ENCODE assay signal across 17 cellular contexts in genomic region chr9:114282507-114282906, GRCh38. TPM values are rescaled to one million over a fixed set of nuclear protein-coding genes. Genes with fewer than 3 reads are reported as not detected.
DNase-seq lines count a peak whose midpoint lies in the region; ATAC-seq and TF ChIP-seq lines count a peak whose summit lies in the region.
"Had no signal": no experiment of that assay in that cellular context is flagged by ENCODE, and none has a peak within 500 bp of the region (broad histone marks: within the 10 kb centered on the region; RNA-seq: fewer than 3 reads in every experiment).

No MANE protein-coding gene starts in this region.

- no peaks in the 10 kb centered on the region for H3K27me3 ChIP-seq in MM.1S (replicated peaks; ENCODE audit: insufficient read depth, low read length)
- H3K27me3 ChIP-seq in ovary, result no peaks in the 10 kb centered on the region

- peaks cover 8% of the 10 kb centered on the region for H3K4me1 Mint-ChIP-seq in activated naive CD8-positive, alpha-beta T cell treated with anti-CD3 and anti-CD28 coated beads, Interleukin-2, amount 50 U/mL, for 24 hours
- H3K4me1 Mint-ChIP-seq in activated naive CD8-positive, alpha-beta T cell treated with anti-CD3 and anti-CD28 coated beads for 36 hours, result peaks cover 2% of the 10 kb centered on the region
- H3K4me1 Mint-ChIP-seq in T-helper 17 cell, result no peaks in the 10 kb centered on the region

- peak overlapping the region; percentile 53 for H2AFZ ChIP-seq in MM.1S (ENCODE audit: low read length)

- H3K9ac ChIP-seq in MM.1S (ENCODE audit: low read length), result peak overlapping the region; percentile 40; the same call in 1 of the 2 replicates

- DNase-seq in activated naive CD8-positive, alpha-beta T cell treated with anti-CD3 and anti-CD28 coated beads, Interleukin-2, amount 50 U/mL, for 24 hours, result no peak
- DNase-seq in activated naive CD8-positive, alpha-beta T cell treated with anti-CD3 and anti-CD28 coated beads for 36 hours, result no peak
- DNase-seq in MM.1S (peak; percentile 45), epithelial cell of prostate (ENCODE audit: low read depth, low spot score) (no peak), ovary (peak in 2 of 5 donors; percentile 9 to 21), NCI-H2196 (lab: John Stamatoyannopoulos, UW; ENCODE audit: unreplicated experiment) (no peak), T-helper 17 cell (no peak), cerebellar cortex (ENCODE audit: low spot score) (no peak)
- DNase-seq: activated effector memory CD4-positive, alpha-beta T cell treated with Interleukin-2 at 50 U/mL for 16 hours; NCI-H1930; NCI-H524 had no signal

- no peaks in the 10 kb centered on the region for H3K36me3 Mint-ChIP-seq in activated naive CD8-positive, alpha-beta T cell treated with anti-CD3 and anti-CD28 coated beads, Interleukin-2, amount 50 U/mL, for 24 hours (ENCODE audit: low read depth)
- H3K36me3 Mint-ChIP-seq in activated naive CD8-positive, alpha-beta T cell treated with anti-CD3 and anti-CD28 coated beads for 36 hours, result no peaks in the 10 kb centered on the region
- H3K36me3 Mint-ChIP-seq in T-helper 17 cell (ENCODE audit: low read depth), result no peaks in the 10 kb centered on the region

- no peak for TF ChIP-seq POLR2A in ovary (IDR thresholded peaks at IDR 0.05)

- no peaks in the 10 kb centered on the region for H3K36me3 ChIP-seq in MM.1S (replicated peaks; ENCODE audit: insufficient read depth, low read length)
- no peaks in the 10 kb centered on the region for H3K36me3 ChIP-seq in ovary

- peak; percentile 21 for ATAC-seq in activated naive CD8-positive, alpha-beta T cell treated with anti-CD3 and anti-CD28 coated beads, Interleukin-2, amount 50 U/mL, for 24 hours
- no peak for ATAC-seq in T-helper 17 cell
- ATAC-seq: Panc1 had no signal

- WGBS in ovary, 3 donors, result 78 to 84% (median 80%) methylated on average over 6 of the region's 6 CpGs

- peak overlapping the region; percentile 68 for H3K4me2 ChIP-seq in MM.1S (ENCODE audit: low read depth, low read length)

- peak overlapping the region; percentile 49 for H3K27ac ChIP-seq in MM.1S (ENCODE audit: low read length)
- H3K27ac ChIP-seq in epithelial cell of prostate, result peak overlapping the region; percentile 19
- H3K27ac ChIP-seq in ovary, result peak overlapping the region; percentile 6 to 30

- H3K79me2 ChIP-seq in MM.1S (ENCODE audit: low read length), result no peaks in the 10 kb centered on the region

- no peak for TF ChIP-seq CTCF in MM.1S (IDR thresholded peaks at IDR 0.05; ENCODE audit: low read length)
- TF ChIP-seq CTCF in ovary (IDR thresholded peaks at IDR 0.05), result no peak

- no peaks in the 10 kb centered on the region for H4K20me1 ChIP-seq in MM.1S (ENCODE audit: insufficient read depth, low read length)

- no peak overlapping the region for H3K27ac Mint-ChIP-seq in activated naive CD8-positive, alpha-beta T cell treated with anti-CD3 and anti-CD28 coated beads, Interleukin-2, amount 50 U/mL, for 24 hours
- H3K27ac Mint-ChIP-seq in activated naive CD8-positive, alpha-beta T cell treated with anti-CD3 and anti-CD28 coated beads for 36 hours, result no peak overlapping the region
- H3K27ac Mint-ChIP-seq in T-helper 17 cell, result no peak overlapping the region

- peaks cover 14% of the 10 kb centered on the region for H3K4me1 ChIP-seq in MM.1S (ENCODE audit: low read length)
- peaks cover 14% of the 10 kb centered on the region for H3K4me1 ChIP-seq in ovary (ENCODE audit: insufficient read depth)

- H3F3A ChIP-seq in MM.1S (ENCODE audit: insufficient read depth, low read length), result no peaks in the 10 kb centered on the region

- peak overlapping the region; percentile 29 for H3K4me3 ChIP-seq in MM.1S (ENCODE audit: low read length)
- no peak overlapping the region for H3K4me3 ChIP-seq in ovary

- no peaks in the 10 kb centered on the region for H3K9me2 ChIP-seq in MM.1S (replicated peaks; ENCODE audit: insufficient read depth, low read length)

- H3K4me3 Mint-ChIP-seq in activated naive CD8-positive, alpha-beta T cell treated with anti-CD3 and anti-CD28 coated beads, Interleukin-2, amount 50 U/mL, for 24 hours, result no peak overlapping the region
- no peak overlapping the region for H3K4me3 Mint-ChIP-seq in activated naive CD8-positive, alpha-beta T cell treated with anti-CD3 and anti-CD28 coated beads for 36 hours
- H3K4me3 Mint-ChIP-seq in T-helper 17 cell, result no peak overlapping the region

- peaks cover 4% of the 10 kb centered on the region for H3K9me3 Mint-ChIP-seq in activated naive CD8-positive, alpha-beta T cell treated with anti-CD3 and anti-CD28 coated beads, Interleukin-2, amount 50 U/mL, for 24 hours
- H3K9me3 Mint-ChIP-seq in activated naive CD8-positive, alpha-beta T cell treated with anti-CD3 and anti-CD28 coated beads for 36 hours, result no peaks in the 10 kb centered on the region

- no peaks in the 10 kb centered on the region for H3K27me3 Mint-ChIP-seq in activated naive CD8-positive, alpha-beta T cell treated with anti-CD3 and anti-CD28 coated beads, Interleukin-2, amount 50 U/mL, for 24 hours
- no peaks in the 10 kb centered on the region for H3K27me3 Mint-ChIP-seq in activated naive CD8-positive, alpha-beta T cell treated with anti-CD3 and anti-CD28 coated beads for 36 hours
- peaks cover 7% of the 10 kb centered on the region for H3K27me3 Mint-ChIP-seq in T-helper 17 cell

- TF ChIP-seq EP300 in ovary (IDR thresholded peaks at IDR 0.05), result no peak

- intact Hi-C loops in ovary (cut with DNase I), result loop anchor here in 1 of 4 donors (5.0 kb wide), 1 partner anchor 125 kb away; the partner anchor contains the start of gene COL27A1

- no peaks in the 10 kb centered on the region for H3K9me3 ChIP-seq in MM.1S (replicated peaks; ENCODE audit: insufficient read depth, low read length)
- H3K9me3 ChIP-seq in ovary, result no peaks in the 10 kb centered on the region
- no peaks in the 10 kb centered on the region for H3K9me3 ChIP-seq in T-helper 17 cell (ENCODE audit: control insufficient read depth, low read length, poor library complexity, severe bottlenecking)

RNA-seq across cellular contexts. Expression of gene ORM1, which starts 40.4 kb away (rescaled TPM):
- total RNA-seq in activated naive CD8-positive, alpha-beta T cell treated with anti-CD3 and anti-CD28 coated beads for 36 hours, result not detected
- total RNA-seq in ovary, result 10 to 100 TPM in 1 of 7 donors, 1 to 10 TPM in 1, under 1 TPM in 2, not detected in 3; 0.30 to 11.9 (median 1.8) TPM
- 1 to 10 TPM in 1 of 2 donors, not detected in 1; 2.1 TPM for polyA plus RNA-seq in ovary
- total RNA-seq in T-helper 17 cell, result not detected
- total RNA-seq: activated CD8-positive, alpha-beta memory T cell treated with anti-CD3 and anti-CD28 coated beads for 36 hours; fibroblast of lung; LHCN-M2; myocyte; pulmonary artery endothelial cell had no signal
- polyA plus RNA-seq: fibroblast of lung had no signal

RNA-seq across cellular contexts. Expression of gene ORM2, which starts 47.2 kb away (rescaled TPM):
- not detected for total RNA-seq in activated naive CD8-positive, alpha-beta T cell treated with anti-CD3 and anti-CD28 coated beads for 36 hours
- total RNA-seq in ovary (1 to 10 TPM in 1 of 7 donors, under 1 TPM in 1, not detected in 5; 0.82 to 2.6 TPM), T-helper 17 cell (not detected)
- polyA plus RNA-seq in ovary, result under 1 TPM in 1 of 2 donors, not detected in 1; 0.52 TPM
- total RNA-seq: activated CD8-positive, alpha-beta memory T cell treated with anti-CD3 and anti-CD28 coated beads for 36 hours; fibroblast of lung; LHCN-M2; myocyte; pulmonary artery endothelial cell had no signal
- polyA plus RNA-seq: fibroblast of lung had no signal
